Comparison of ENCODE assay signal across 11 cellular contexts in the genomic region with DNA sequence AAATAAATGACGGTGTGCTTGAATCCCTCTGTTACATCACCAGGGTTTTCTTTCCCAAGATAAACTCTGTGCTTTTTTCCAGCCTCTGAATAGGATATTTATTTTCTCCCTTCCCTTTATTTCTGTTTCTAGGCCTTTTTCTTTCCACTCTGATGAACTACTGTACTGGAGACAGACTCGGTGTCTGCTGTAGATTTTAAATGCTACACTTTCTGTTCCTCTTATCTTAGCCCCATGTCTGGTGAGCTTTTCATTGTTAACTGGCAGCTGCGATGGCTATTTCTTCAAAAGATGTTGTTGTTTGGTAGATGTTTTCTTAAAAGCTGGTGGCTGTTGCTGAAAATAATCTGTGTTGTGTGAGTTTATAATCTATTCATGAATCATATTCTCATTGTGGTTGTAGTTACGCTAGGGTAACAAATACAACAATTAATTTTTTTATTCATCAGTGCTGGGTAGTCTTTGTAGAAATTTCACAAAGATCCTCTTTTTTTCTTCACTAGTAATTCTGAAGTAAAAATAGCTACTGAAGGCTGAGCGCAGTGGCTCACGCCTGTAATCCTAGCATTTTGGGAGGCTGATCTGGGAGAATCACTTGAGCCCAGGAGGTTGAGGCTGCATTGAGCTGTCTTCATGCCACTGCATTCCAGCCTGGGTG. TPM values are rescaled to one million over a fixed set of nuclear protein-coding genes. Genes with fewer than 3 reads are reported as not detected.
DNase-seq lines count a peak whose midpoint lies in the region; ATAC-seq and TF ChIP-seq lines count a peak whose summit lies in the region.
"Had no signal": no experiment of that assay in that cellular context is flagged by ENCODE, and none has a peak within 500 bp of the region (broad histone marks: within the 10 kb centered on the region; RNA-seq: fewer than 3 reads in every experiment).

No MANE protein-coding gene starts in this region.

- H3K4me1 ChIP-seq in hepatocyte (ENCODE audit: insufficient read depth) = no peaks in the 10 kb centered on the region

- H3K4me3 ChIP-seq in hepatocyte = no peak overlapping the region

- POLR2A ChIA-PET in RWPE1 (lab: Yijun Ruan, JAX; ENCODE audit: low non-redundant PET) (no interaction called here), WTC11 (lab: Charles Lee) (interaction anchor here (0.6 kb wide), 1 partner anchor 25 kb away, joined by 3 read pairs; no protein-coding TSS in a partner anchor)

- CTCF ChIA-PET in RWPE1 (lab: Yijun Ruan, JAX) = no interaction called here
- CTCF ChIA-PET in WTC11 (lab: Charles Lee) = no interaction called here

- H3K27ac ChIP-seq in hepatocyte = peak overlapping the region; percentile 41
- no peak overlapping the region for H3K27ac ChIP-seq in RWPE1

- peak; percentile 79 for ATAC-seq in GM18505 (IDR thresholded peaks at IDR 0.05; ENCODE audit: unreplicated experiment)
- peak; percentile 91 for ATAC-seq in GM21576 (IDR thresholded peaks at IDR 0.05; ENCODE audit: unreplicated experiment)
- ATAC-seq in HG03469 (IDR thresholded peaks at IDR 0.05; ENCODE audit: unreplicated experiment) = peak; percentile 77
- no peak for ATAC-seq in WTC11

- H3K79me2 ChIP-seq in hepatocyte = peaks cover 86% of the 10 kb centered on the region

- no peak overlapping the region for H3K4me3 Mint-ChIP-seq in WTC11
- H3K4me3 Mint-ChIP-seq: neural crest cell had no signal

- no peak for TF ChIP-seq CTCF in hepatocyte (IDR thresholded peaks at IDR 0.05; ENCODE audit: poor library complexity)
- TF ChIP-seq CTCF in RWPE1 (conservative IDR thresholded peaks at IDR 0.05; ENCODE audit: low read depth) = no peak
- TF ChIP-seq CTCF in WTC11 (IDR thresholded peaks at IDR 0.05) = no peak

- peaks cover 10% of the 10 kb centered on the region for H3K4me1 Mint-ChIP-seq in WTC11

- no peaks in the 10 kb centered on the region for H3K27me3 Mint-ChIP-seq in WTC11 (ENCODE audit: low read depth)

- 75% methylated on average over 6 of the region's 6 CpGs for WGBS in hepatocyte (ENCODE audit: low lambda C conversion rate, missing lambda C conversion rate)

- H3K27ac Mint-ChIP-seq in WTC11 = no peak overlapping the region

- TF ChIP-seq POLR2A in GM18505 (IDR thresholded peaks at IDR 0.05; ENCODE audit: borderline replicate concordance, extremely low read depth, insufficient read depth, insufficient read length) = no peak

- peaks cover 4% of the 10 kb centered on the region for H3K36me3 ChIP-seq in hepatocyte (replicated peaks; ENCODE audit: insufficient read depth, low read depth)

- no peaks in the 10 kb centered on the region for H3K9me2 ChIP-seq in hepatocyte (replicated peaks; ENCODE audit: insufficient read depth)

- peaks cover 38% of the 10 kb centered on the region for H4K20me1 ChIP-seq in hepatocyte (ENCODE audit: insufficient read depth, poor library complexity, severe bottlenecking)

- no peak overlapping the region for H2AFZ ChIP-seq in hepatocyte

- no peaks in the 10 kb centered on the region for H3K9me3 ChIP-seq in hepatocyte (ENCODE audit: low read depth)

- H3K27me3 ChIP-seq in hepatocyte = no peaks in the 10 kb centered on the region

- peaks cover 39% of the 10 kb centered on the region for H3K36me3 Mint-ChIP-seq in WTC11

- peaks cover 26% of the 10 kb centered on the region for H3K9me3 Mint-ChIP-seq in WTC11

- no peak overlapping the region for H3K4me2 ChIP-seq in hepatocyte

- DNase-seq in hepatocyte (ENCODE audit: low spot score) (no peak), amniotic stem cell (lab: John Stamatoyannopoulos, UW) (no peak), NCI-H1436 (lab: John Stamatoyannopoulos, UW) (no peak), RWPE1 (ENCODE audit: low spot score) (no peak), WTC11 (ENCODE audit: low spot score) (no peak)
- DNase-seq: Calu3 had no signal

TF ChIP-seq in WTC11, 78 proteins besides CTCF, POLR2A, EP300 and RAD21:
- TF ChIP-seq ZNF219 (CRISPR knock-in tag; IDR thresholded peaks at IDR 0.05; ENCODE audit: borderline replicate concordance) = no peak
- TF ChIP-seq MYBL2 (CRISPR knock-in tag; IDR thresholded peaks at IDR 0.05) = no peak
- TF ChIP-seq SMAD3 (CRISPR knock-in tag; IDR thresholded peaks at IDR 0.05; ENCODE audit: borderline replicate concordance) = no peak
- TF ChIP-seq JAZF1 (CRISPR knock-in tag; IDR thresholded peaks at IDR 0.05) = no peak
- TF ChIP-seq, protein P1, sequence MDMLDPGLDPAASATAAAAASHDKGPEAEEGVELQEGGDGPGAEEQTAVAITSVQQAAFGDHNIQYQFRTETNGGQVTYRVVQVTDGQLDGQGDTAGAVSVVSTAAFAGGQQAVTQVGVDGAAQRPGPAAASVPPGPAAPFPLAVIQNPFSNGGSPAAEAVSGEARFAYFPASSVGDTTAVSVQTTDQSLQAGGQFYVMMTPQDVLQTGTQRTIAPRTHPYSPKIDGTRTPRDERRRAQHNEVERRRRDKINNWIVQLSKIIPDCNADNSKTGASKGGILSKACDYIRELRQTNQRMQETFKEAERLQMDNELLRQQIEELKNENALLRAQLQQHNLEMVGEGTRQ (CRISPR knock-in tag; IDR thresholded peaks at IDR 0.05) = no peak
- no peak for TF ChIP-seq FOXJ3 (CRISPR knock-in tag; IDR thresholded peaks at IDR 0.05; ENCODE audit: borderline replicate concordance)
- no peak for TF ChIP-seq JUN (CRISPR knock-in tag; IDR thresholded peaks at IDR 0.05)
- TF ChIP-seq, protein P2, sequence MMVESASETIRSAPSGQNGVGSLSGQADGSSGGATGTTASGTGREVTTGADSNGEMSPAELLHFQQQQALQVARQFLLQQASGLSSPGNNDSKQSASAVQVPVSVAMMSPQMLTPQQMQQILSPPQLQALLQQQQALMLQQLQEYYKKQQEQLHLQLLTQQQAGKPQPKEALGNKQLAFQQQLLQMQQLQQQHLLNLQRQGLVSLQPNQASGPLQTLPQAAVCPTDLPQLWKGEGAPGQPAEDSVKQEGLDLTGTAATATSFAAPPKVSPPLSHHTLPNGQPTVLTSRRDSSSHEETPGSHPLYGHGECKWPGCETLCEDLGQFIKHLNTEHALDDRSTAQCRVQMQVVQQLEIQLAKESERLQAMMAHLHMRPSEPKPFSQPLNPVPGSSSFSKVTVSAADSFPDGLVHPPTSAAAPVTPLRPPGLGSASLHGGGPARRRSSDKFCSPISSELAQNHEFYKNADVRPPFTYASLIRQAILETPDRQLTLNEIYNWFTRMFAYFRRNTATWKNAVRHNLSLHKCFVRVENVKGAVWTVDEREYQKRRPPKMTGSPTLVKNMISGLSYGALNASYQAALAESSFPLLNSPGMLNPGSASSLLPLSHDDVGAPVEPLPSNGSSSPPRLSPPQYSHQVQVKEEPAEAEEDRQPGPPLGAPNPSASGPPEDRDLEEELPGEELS (CRISPR knock-in tag; IDR thresholded peaks at IDR 0.05) = no peak
- no peak for TF ChIP-seq MXD4 (CRISPR knock-in tag; IDR thresholded peaks at IDR 0.05; ENCODE audit: borderline replicate concordance)
- no peak for TF ChIP-seq GRHL2 (CRISPR knock-in tag; IDR thresholded peaks at IDR 0.05; ENCODE audit: insufficient replicate concordance, severe bottlenecking)

RNA-seq across cellular contexts. Expression of a gene that starts 15.6 kb away (rescaled TPM):
- total RNA-seq in hepatocyte (not detected in 2 replicates), WTC11 (2021) (1.3 TPM in 1 of 3 replicates, not detected in the others)
- polyA plus RNA-seq in hepatocyte = 1.1 TPM in 1 of 2 replicates, not detected in the other
- total RNA-seq: Calu3, NCI-H460, neural crest cell had no signal
